Comparison of ENCODE assay signal across 13 cellular contexts in genomic region chr7:27110977-27111752, GRCh38. TPM values are rescaled to one million over a fixed set of nuclear protein-coding genes. Genes with fewer than 3 reads are reported as not detected.
DNase-seq lines count a peak whose midpoint lies in the region; ATAC-seq, FAIRE-seq and TF ChIP-seq lines count a peak whose summit lies in the region.
"Had no signal": no experiment of that assay in that cellular context is flagged by ENCODE, and none has a peak within 500 bp of the region (broad histone marks: within the 10 kb centered on the region; RNA-seq: fewer than 3 reads in every experiment).

No MANE protein-coding gene starts in this region.

- no peak for TF ChIP-seq EP300 in suprapubic skin (IDR thresholded peaks at IDR 0.05)

- intact Hi-C loops in activated CD4-positive, alpha-beta T cell treated with anti-CD3 and anti-CD28 coated beads, Interleukin-2, amount 10 ng/mL, durations not matched to agents 24 days and 14 days (cut with micrococcal nuclease), result no loop called here

- DNase-seq in HCEC 1CT, result peak; percentile 81
- peak; percentile 95 for DNase-seq in astrocyte (ENCODE audit: low read depth)
- DNase-seq in kidney tubule cell (ENCODE audit: low spot score), result peak; percentile 77
- DNase-seq in suprapubic skin (ENCODE audit: low spot score in 2 of 2), result no peak
- DNase-seq in activated CD4-positive, alpha-beta T cell treated with anti-CD3 and anti-CD28 coated beads, Interleukin-2, amount 10 ng/mL, durations not matched to agents 24 days and 14 days, result no peak
- no peak for DNase-seq in activated CD4-positive, alpha-beta memory T cell treated with anti-CD3 and anti-CD28 coated beads, Interleukin-2, amount 10 ng/mL, durations not matched to agents 7 days and 5 days
- DNase-seq in DMS79 treated with DMSO at 0.1 percent for 48 hours (lab: John Stamatoyannopoulos, UW), result no peak
- DNase-seq: activated naive CD4-positive, alpha-beta T cell; head of caudate nucleus; NCI-H446; stimulated activated naive CD4-positive, alpha-beta T cell; T-helper 9 cell had no signal

- peak overlapping the region; percentile 76 for H3K27ac ChIP-seq in astrocyte (ENCODE audit: low read depth, low read length)
- peak overlapping the region; percentile 73 for H3K27ac ChIP-seq in suprapubic skin

- H3K4me1 ChIP-seq in astrocyte (ENCODE audit: insufficient read depth, low read length), result peaks cover 20% of the 10 kb centered on the region
- peaks cover 45% of the 10 kb centered on the region for H3K4me1 ChIP-seq in suprapubic skin

- peaks cover 3% of the 10 kb centered on the region for H3K36me3 Mint-ChIP-seq in astrocyte (ENCODE audit: low read depth, unreplicated experiment)
- H3K36me3 Mint-ChIP-seq in activated CD4-positive, alpha-beta T cell treated with anti-CD3 and anti-CD28 coated beads, Interleukin-2, amount 10 ng/mL, durations not matched to agents 24 days and 14 days (ENCODE audit: low read depth), result no peaks in the 10 kb centered on the region
- no peaks in the 10 kb centered on the region for H3K36me3 Mint-ChIP-seq in activated CD4-positive, alpha-beta memory T cell treated with anti-CD3 and anti-CD28 coated beads, Interleukin-2, amount 10 ng/mL, durations not matched to agents 7 days and 5 days (ENCODE audit: low read depth)

- TF ChIP-seq CTCF in astrocyte (IDR thresholded peaks at IDR 0.05; ENCODE audit: insufficient read depth, low read depth, low read length), result no peak
- TF ChIP-seq CTCF in suprapubic skin (IDR thresholded peaks at IDR 0.05), result no peak

- H3K79me2 ChIP-seq in astrocyte (ENCODE audit: insufficient read depth, low read length), result peaks cover 63% of the 10 kb centered on the region

- H3K9ac ChIP-seq in astrocyte (ENCODE audit: low read length), result peak overlapping the region; percentile 88

- no peak for TF ChIP-seq POLR2A in suprapubic skin (IDR thresholded peaks at IDR 0.05)

- peaks cover 18% of the 10 kb centered on the region for H3K9me3 Mint-ChIP-seq in astrocyte (ENCODE audit: unreplicated experiment)
- H3K9me3 Mint-ChIP-seq in activated CD4-positive, alpha-beta T cell treated with anti-CD3 and anti-CD28 coated beads, Interleukin-2, amount 10 ng/mL, durations not matched to agents 24 days and 14 days, result no peaks in the 10 kb centered on the region
- H3K9me3 Mint-ChIP-seq in activated CD4-positive, alpha-beta memory T cell treated with anti-CD3 and anti-CD28 coated beads, Interleukin-2, amount 10 ng/mL, durations not matched to agents 7 days and 5 days, result no peaks in the 10 kb centered on the region

- H3K27me3 ChIP-seq in astrocyte (ENCODE audit: insufficient read depth, low read length) (peaks cover 55% of the 10 kb centered on the region), suprapubic skin (no peaks in the 10 kb centered on the region)

- H3K9me3 ChIP-seq in astrocyte (ENCODE audit: insufficient read depth, low read depth, low read length), result no peaks in the 10 kb centered on the region
- H3K9me3 ChIP-seq in suprapubic skin, result no peaks in the 10 kb centered on the region

- no peak overlapping the region for H2AFZ ChIP-seq in astrocyte (ENCODE audit: low read depth, low read length)

- H3K4me2 ChIP-seq in astrocyte (ENCODE audit: low read length), result peak overlapping the region; percentile 91

- peaks cover 2% of the 10 kb centered on the region for H3K4me1 Mint-ChIP-seq in astrocyte (ENCODE audit: low read depth, unreplicated experiment)
- no peaks in the 10 kb centered on the region for H3K4me1 Mint-ChIP-seq in activated CD4-positive, alpha-beta T cell treated with anti-CD3 and anti-CD28 coated beads, Interleukin-2, amount 10 ng/mL, durations not matched to agents 24 days and 14 days
- no peaks in the 10 kb centered on the region for H3K4me1 Mint-ChIP-seq in activated CD4-positive, alpha-beta memory T cell treated with anti-CD3 and anti-CD28 coated beads, Interleukin-2, amount 10 ng/mL, durations not matched to agents 7 days and 5 days

- ATAC-seq in GM19467 (IDR thresholded peaks at IDR 0.05; ENCODE audit: unreplicated experiment), result no peak

- CTCF ChIA-PET in activated CD4-positive, alpha-beta memory T cell treated with anti-CD3 and anti-CD28 coated beads, Interleukin-2, amount 10 ng/mL, durations not matched to agents 7 days and 5 days (lab: Charles Lee), result no interaction called here

- 58% methylated on average over 8 of the region's 8 CpGs for WGBS in suprapubic skin

- H3K27me3 Mint-ChIP-seq in astrocyte (ENCODE audit: low read depth, unreplicated experiment), result peaks cover 82% of the 10 kb centered on the region
- H3K27me3 Mint-ChIP-seq in activated CD4-positive, alpha-beta T cell treated with anti-CD3 and anti-CD28 coated beads, Interleukin-2, amount 10 ng/mL, durations not matched to agents 24 days and 14 days, result peaks cover 5% of the 10 kb centered on the region
- H3K27me3 Mint-ChIP-seq in activated CD4-positive, alpha-beta memory T cell treated with anti-CD3 and anti-CD28 coated beads, Interleukin-2, amount 10 ng/mL, durations not matched to agents 7 days and 5 days, result no peaks in the 10 kb centered on the region

- POLR2A ChIA-PET in activated CD4-positive, alpha-beta memory T cell treated with anti-CD3 and anti-CD28 coated beads, Interleukin-2, amount 10 ng/mL, durations not matched to agents 7 days and 5 days (lab: Charles Lee), result no interaction called here

- H3K36me3 ChIP-seq in astrocyte (ENCODE audit: insufficient read depth, low read length) (no peaks in the 10 kb centered on the region), suprapubic skin (peaks cover 12% of the 10 kb centered on the region)

- H3K4me3 ChIP-seq in astrocyte (ENCODE audit: insufficient read depth, low read depth, low read length) (peak overlapping the region; percentile 74), suprapubic skin (peak overlapping the region; percentile 32)

- H3K27ac Mint-ChIP-seq in astrocyte (ENCODE audit: unreplicated experiment), result no peak overlapping the region
- H3K27ac Mint-ChIP-seq in activated CD4-positive, alpha-beta T cell treated with anti-CD3 and anti-CD28 coated beads, Interleukin-2, amount 10 ng/mL, durations not matched to agents 24 days and 14 days, result no peak overlapping the region
- no peak overlapping the region for H3K27ac Mint-ChIP-seq in activated CD4-positive, alpha-beta memory T cell treated with anti-CD3 and anti-CD28 coated beads, Interleukin-2, amount 10 ng/mL, durations not matched to agents 7 days and 5 days

- peaks cover 2% of the 10 kb centered on the region for H4K20me1 ChIP-seq in astrocyte (ENCODE audit: insufficient read depth, low read length)

- H3K4me3 Mint-ChIP-seq in astrocyte (ENCODE audit: unreplicated experiment), result no peak overlapping the region
- no peak overlapping the region for H3K4me3 Mint-ChIP-seq in activated CD4-positive, alpha-beta T cell treated with anti-CD3 and anti-CD28 coated beads, Interleukin-2, amount 10 ng/mL, durations not matched to agents 24 days and 14 days
- no peak overlapping the region for H3K4me3 Mint-ChIP-seq in activated CD4-positive, alpha-beta memory T cell treated with anti-CD3 and anti-CD28 coated beads, Interleukin-2, amount 10 ng/mL, durations not matched to agents 7 days and 5 days

- no peak for FAIRE-seq in astrocyte (lab: Jason Lieb, UNC)

RNA-seq across cellular contexts. Expression of gene HOXA2, which starts 8.7 kb away (rescaled TPM):
- not detected in 2 replicates for total RNA-seq in astrocyte
- 1 to 10 TPM in 2 of 4 donors, under 1 TPM in 2; 0.34 to 4.2 (median 1.9) TPM for total RNA-seq in suprapubic skin
- total RNA-seq in activated CD4-positive, alpha-beta T cell treated with anti-CD3 and anti-CD28 coated beads, Interleukin-2, amount 10 ng/mL, durations not matched to agents 24 days and 14 days, result not detected in 2 replicates
- total RNA-seq in activated CD4-positive, alpha-beta memory T cell treated with anti-CD3 and anti-CD28 coated beads, Interleukin-2, amount 10 ng/mL, durations not matched to agents 7 days and 5 days, result not detected

RNA-seq across cellular contexts. Expression of gene HOXA1, which starts 15.4 kb away (rescaled TPM):
- total RNA-seq in astrocyte (0.23 TPM in 1 of 2 replicates, not detected in the other), suprapubic skin (1 to 10 TPM; 2.5 to 4.0 (median 3.1) TPM)
- total RNA-seq in activated CD4-positive, alpha-beta T cell treated with anti-CD3 and anti-CD28 coated beads, Interleukin-2, amount 10 ng/mL, durations not matched to agents 24 days and 14 days, result 0.09 and 0.16 TPM in 2 replicates
- under 1 TPM; 0.70 to 0.86 TPM for total RNA-seq in activated CD4-positive, alpha-beta memory T cell treated with anti-CD3 and anti-CD28 coated beads, Interleukin-2, amount 10 ng/mL, durations not matched to agents 7 days and 5 days

RNA-seq across cellular contexts. Expression of gene HOXA4, which starts 19.4 kb away (rescaled TPM):
- not detected in 2 replicates for total RNA-seq in astrocyte
- 1 to 10 TPM; 1.8 to 4.7 (median 2.5) TPM for total RNA-seq in suprapubic skin
- total RNA-seq in activated CD4-positive, alpha-beta T cell treated with anti-CD3 and anti-CD28 coated beads, Interleukin-2, amount 10 ng/mL, durations not matched to agents 24 days and 14 days, result not detected in 2 replicates
- total RNA-seq in activated CD4-positive, alpha-beta memory T cell treated with anti-CD3 and anti-CD28 coated beads, Interleukin-2, amount 10 ng/mL, durations not matched to agents 7 days and 5 days, result under 1 TPM in 1 of 2 experiments, not detected in 1; 0.15 TPM

RNA-seq across cellular contexts. Expression of gene HOXA5, which starts 32.3 kb away (rescaled TPM):
- not detected in 2 replicates for total RNA-seq in astrocyte
- 10 to 100 TPM in 3 of 4 donors, 1 to 10 TPM in 1; 4.7 to 16.3 (median 14.6) TPM for total RNA-seq in suprapubic skin
- not detected in 2 replicates for total RNA-seq in activated CD4-positive, alpha-beta T cell treated with anti-CD3 and anti-CD28 coated beads, Interleukin-2, amount 10 ng/mL, durations not matched to agents 24 days and 14 days
- not detected for total RNA-seq in activated CD4-positive, alpha-beta memory T cell treated with anti-CD3 and anti-CD28 coated beads, Interleukin-2, amount 10 ng/mL, durations not matched to agents 7 days and 5 days

RNA-seq across cellular contexts. Expression of gene HOXA6, which starts 36.4 kb away (rescaled TPM):
- not detected in 2 replicates for total RNA-seq in astrocyte
- total RNA-seq in suprapubic skin, result 1 to 10 TPM; 4.0 to 9.3 (median 6.4) TPM
- total RNA-seq in activated CD4-positive, alpha-beta T cell treated with anti-CD3 and anti-CD28 coated beads, Interleukin-2, amount 10 ng/mL, durations not matched to agents 24 days and 14 days, result not detected in 2 replicates
- not detected for total RNA-seq in activated CD4-positive, alpha-beta memory T cell treated with anti-CD3 and anti-CD28 coated beads, Interleukin-2, amount 10 ng/mL, durations not matched to agents 7 days and 5 days

Comparison
In these comparisons a context has a peak if more than half of its experiments do, and no peak if none do; other contexts are left out.
1. DNase-seq: peak in HCEC 1CT (single experiment), astrocyte (single experiment) and kidney tubule cell (single experiment); none in suprapubic skin (0 of 2), activated CD4-positive, alpha-beta T cell treated with anti-CD3 and anti-CD28 coated beads, Interleukin-2, amount 10 ng/mL, durations not matched to agents 24 days and 14 days (single experiment), activated CD4-positive, alpha-beta memory T cell treated with anti-CD3 and anti-CD28 coated beads, Interleukin-2, amount 10 ng/mL, durations not matched to agents 7 days and 5 days (single experiment) and DMS79 treated with DMSO at 0.1 percent for 48 hours (single experiment).